Comparison of ENCODE assay signal across 1 cellular context in genomic region chr6:138569970-138570715, GRCh38.
TF ChIP-seq lines count a peak whose summit lies in the region.

No MANE protein-coding gene starts in this region.

TF ChIP-seq in HepG2, 621 proteins besides CTCF, POLR2A, EP300 and RAD21 (continued from another document):
- TF ChIP-seq, protein P1, sequence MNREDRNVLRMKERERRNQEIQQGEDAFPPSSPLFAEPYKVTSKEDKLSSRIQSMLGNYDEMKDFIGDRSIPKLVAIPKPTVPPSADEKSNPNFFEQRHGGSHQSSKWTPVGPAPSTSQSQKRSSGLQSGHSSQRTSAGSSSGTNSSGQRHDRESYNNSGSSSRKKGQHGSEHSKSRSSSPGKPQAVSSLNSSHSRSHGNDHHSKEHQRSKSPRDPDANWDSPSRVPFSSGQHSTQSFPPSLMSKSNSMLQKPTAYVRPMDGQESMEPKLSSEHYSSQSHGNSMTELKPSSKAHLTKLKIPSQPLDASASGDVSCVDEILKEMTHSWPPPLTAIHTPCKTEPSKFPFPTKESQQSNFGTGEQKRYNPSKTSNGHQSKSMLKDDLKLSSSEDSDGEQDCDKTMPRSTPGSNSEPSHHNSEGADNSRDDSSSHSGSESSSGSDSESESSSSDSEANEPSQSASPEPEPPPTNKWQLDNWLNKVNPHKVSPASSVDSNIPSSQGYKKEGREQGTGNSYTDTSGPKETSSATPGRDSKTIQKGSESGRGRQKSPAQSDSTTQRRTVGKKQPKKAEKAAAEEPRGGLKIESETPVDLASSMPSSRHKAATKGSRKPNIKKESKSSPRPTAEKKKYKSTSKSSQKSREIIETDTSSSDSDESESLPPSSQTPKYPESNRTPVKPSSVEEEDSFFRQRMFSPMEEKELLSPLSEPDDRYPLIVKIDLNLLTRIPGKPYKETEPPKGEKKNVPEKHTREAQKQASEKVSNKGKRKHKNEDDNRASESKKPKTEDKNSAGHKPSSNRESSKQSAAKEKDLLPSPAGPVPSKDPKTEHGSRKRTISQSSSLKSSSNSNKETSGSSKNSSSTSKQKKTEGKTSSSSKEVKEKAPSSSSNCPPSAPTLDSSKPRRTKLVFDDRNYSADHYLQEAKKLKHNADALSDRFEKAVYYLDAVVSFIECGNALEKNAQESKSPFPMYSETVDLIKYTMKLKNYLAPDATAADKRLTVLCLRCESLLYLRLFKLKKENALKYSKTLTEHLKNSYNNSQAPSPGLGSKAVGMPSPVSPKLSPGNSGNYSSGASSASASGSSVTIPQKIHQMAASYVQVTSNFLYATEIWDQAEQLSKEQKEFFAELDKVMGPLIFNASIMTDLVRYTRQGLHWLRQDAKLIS (CRISPR knock-in tag; IDR thresholded peaks at IDR 0.05), result no peak
- TF ChIP-seq ZNF629 (CRISPR knock-in tag; conservative IDR thresholded peaks at IDR 0.05) (no peak), CREBL2 (CRISPR knock-in tag; IDR thresholded peaks at IDR 0.05; ENCODE audit: borderline replicate concordance) (no peak), ZNF225 (CRISPR knock-in tag; IDR thresholded peaks at IDR 0.05) (no peak), ZNF891 (CRISPR knock-in tag; IDR thresholded peaks at IDR 0.05) (no peak), ZNF180 (CRISPR knock-in tag; IDR thresholded peaks at IDR 0.05; ENCODE audit: borderline replicate concordance, low read depth) (no peak), ZBTB38 (CRISPR knock-in tag; IDR thresholded peaks at IDR 0.05) (no peak), SIX1 (CRISPR knock-in tag; IDR thresholded peaks at IDR 0.05; ENCODE audit: borderline replicate concordance) (no peak), ZNF335 (CRISPR knock-in tag; IDR thresholded peaks at IDR 0.05) (no peak), MATR3 (CRISPR knock-in tag; IDR thresholded peaks at IDR 0.05) (no peak), ZNF160 (CRISPR knock-in tag; IDR thresholded peaks at IDR 0.05) (no peak), SALL1 (CRISPR knock-in tag; IDR thresholded peaks at IDR 0.05) (no peak), ELF4 (CRISPR knock-in tag; IDR thresholded peaks at IDR 0.05; ENCODE audit: borderline replicate concordance) (no peak), ZFP36L2 (CRISPR knock-in tag; IDR thresholded peaks at IDR 0.05) (no peak), ZNF230 (CRISPR knock-in tag; IDR thresholded peaks at IDR 0.05) (no peak), ZBTB7A (CRISPR knock-in tag; IDR thresholded peaks at IDR 0.05) (no peak), JUND (CRISPR knock-in tag; IDR thresholded peaks at IDR 0.05) (no peak), CREB1 (IDR thresholded peaks at IDR 0.05) (no peak), CREB1 (CRISPR knock-in tag; IDR thresholded peaks at IDR 0.05) (peak; percentile 44; the same call in 1 of the 2 replicates), KDM2A (CRISPR knock-in tag; IDR thresholded peaks at IDR 0.05; ENCODE audit: borderline replicate concordance, low read depth) (no peak), HDAC2 (CRISPR knock-in tag; IDR thresholded peaks at IDR 0.05) (no peak), ZNF841 (CRISPR knock-in tag; IDR thresholded peaks at IDR 0.05; ENCODE audit: borderline replicate concordance) (no peak), SRY (CRISPR knock-in tag; IDR thresholded peaks at IDR 0.05) (no peak), ARNT2 (CRISPR knock-in tag; IDR thresholded peaks at IDR 0.05; ENCODE audit: low read depth) (no peak), ZBTB43 (CRISPR knock-in tag; conservative IDR thresholded peaks at IDR 0.05) (peak; percentile 30; the same call in 1 of the 2 replicates), ZNF776 (CRISPR knock-in tag; IDR thresholded peaks at IDR 0.05) (no peak), RBM22 (optimal IDR thresholded peaks at IDR 0.05; ENCODE audit: low read length) (peak; percentile 21), SSRP1 (CRISPR knock-in tag; IDR thresholded peaks at IDR 0.05) (peak; percentile 21; the same call in 1 of the 2 replicates), ZNF138 (CRISPR knock-in tag; IDR thresholded peaks at IDR 0.05; ENCODE audit: low read depth) (no peak), FIP1L1 (IDR thresholded peaks at IDR 0.05; ENCODE audit: borderline replicate concordance, insufficient read depth, low read depth, low read length) (no peak), CHD4 (IDR thresholded peaks at IDR 0.05; ENCODE audit: borderline replicate concordance, low read length) (no peak; the same call in 1 of the 2 replicates)
